Comparison of ENCODE assay signal across 21 cellular contexts in genomic region chr11:48134221-48134922, GRCh38.
"Had no signal": no experiment of that assay in that cellular context is flagged by ENCODE, and none has a peak within 500 bp of the region (broad histone marks: within the 10 kb centered on the region; RNA-seq: fewer than 3 reads in every experiment).

No MANE protein-coding gene starts in this region.

- DNase-seq: effector memory CD4-positive, alpha-beta T cell; glutamatergic neuron; kidney glomerular epithelial cell; mesendoderm; naive B cell; ovary; sigmoid colon; stimulated activated CD4-positive, alpha-beta T cell treated with anti-CD3 and anti-CD28 coated beads, Interleukin-2, amount 100 ng/mL, for 24 hours; stimulated activated CD4-positive, alpha-beta T cell treated with anti-CD3 and anti-CD28 coated beads, Interleukin-4, amount 100 ng/mL, for 4 hours; stimulated activated naive B cell treated with anti-CD40 and anti-IgM and Interleukin-4, amounts not matched to agents 10 μg/mL and 1 μg/mL and 100 μg/mL, for 72 hours; stimulated activated naive CD8-positive, alpha-beta T cell treated with anti-CD3 and anti-CD28 coated beads, Interleukin-15, amount 100 ng/mL, for 72 hours; testis; upper lobe of right lung had no signal

- H3K9me3 Mint-ChIP-seq: naive B cell; nephron; stimulated activated naive B cell treated with anti-CD40 and anti-IgM and Interleukin-4, amounts not matched to agents 10 μg/mL and 1 μg/mL and 100 μg/mL, for 72 hours; stimulated activated naive CD8-positive, alpha-beta T cell treated with anti-CD3 and anti-CD28 coated beads, Interleukin-15, amount 100 ng/mL, for 72 hours had no signal

- H3K27ac Mint-ChIP-seq: naive B cell; nephron; stimulated activated naive B cell treated with anti-CD40 and anti-IgM and Interleukin-4, amounts not matched to agents 10 μg/mL and 1 μg/mL and 100 μg/mL, for 72 hours; stimulated activated naive CD8-positive, alpha-beta T cell treated with anti-CD3 and anti-CD28 coated beads, Interleukin-15, amount 100 ng/mL, for 72 hours had no signal

- H3K4me1 Mint-ChIP-seq: naive B cell, nephron had no signal

- H3K4me1 ChIP-seq: gastroesophageal sphincter, right atrium auricular region, sigmoid colon, testis, upper lobe of right lung, vagina had no signal

- H3K9me3 ChIP-seq: gastroesophageal sphincter, ovary, right atrium auricular region, sigmoid colon, testis, tibial nerve, upper lobe of right lung, vagina had no signal

- H3K27ac ChIP-seq: coronary artery, gastroesophageal sphincter, ovary, right atrium auricular region, sigmoid colon, skin epidermis, testis, tibial nerve, upper lobe of right lung, vagina had no signal

- H3K36me3 ChIP-seq: ovary, right atrium auricular region, vagina had no signal

- H3K27me3 Mint-ChIP-seq: naive B cell; stimulated activated naive B cell treated with anti-CD40 and anti-IgM and Interleukin-4, amounts not matched to agents 10 μg/mL and 1 μg/mL and 100 μg/mL, for 72 hours; stimulated activated naive CD8-positive, alpha-beta T cell treated with anti-CD3 and anti-CD28 coated beads, Interleukin-15, amount 100 ng/mL, for 72 hours had no signal

- H3K4me3 ChIP-seq: coronary artery, gastroesophageal sphincter, ovary, right atrium auricular region, sigmoid colon, skin epidermis, testis, tibial nerve, upper lobe of right lung, vagina had no signal

- H3K27me3 ChIP-seq: gastroesophageal sphincter, ovary, right atrium auricular region, sigmoid colon, testis, tibial nerve, upper lobe of right lung, vagina had no signal

- H3K4me3 Mint-ChIP-seq: naive B cell; nephron; stimulated activated naive B cell treated with anti-CD40 and anti-IgM and Interleukin-4, amounts not matched to agents 10 μg/mL and 1 μg/mL and 100 μg/mL, for 72 hours; stimulated activated naive CD8-positive, alpha-beta T cell treated with anti-CD3 and anti-CD28 coated beads, Interleukin-15, amount 100 ng/mL, for 72 hours had no signal

- ATAC-seq: esophagus mucosa; gastroesophageal sphincter; stimulated activated naive B cell treated with anti-CD40 and anti-IgM and Interleukin-4, amounts not matched to agents 10 μg/mL and 1 μg/mL and 100 μg/mL, for 72 hours; stimulated activated naive CD8-positive, alpha-beta T cell treated with anti-CD3 and anti-CD28 coated beads, Interleukin-15, amount 100 ng/mL, for 72 hours; upper lobe of right lung had no signal
